14 cellular contexts compared by ENCODE assay signal in the genomic region with DNA sequence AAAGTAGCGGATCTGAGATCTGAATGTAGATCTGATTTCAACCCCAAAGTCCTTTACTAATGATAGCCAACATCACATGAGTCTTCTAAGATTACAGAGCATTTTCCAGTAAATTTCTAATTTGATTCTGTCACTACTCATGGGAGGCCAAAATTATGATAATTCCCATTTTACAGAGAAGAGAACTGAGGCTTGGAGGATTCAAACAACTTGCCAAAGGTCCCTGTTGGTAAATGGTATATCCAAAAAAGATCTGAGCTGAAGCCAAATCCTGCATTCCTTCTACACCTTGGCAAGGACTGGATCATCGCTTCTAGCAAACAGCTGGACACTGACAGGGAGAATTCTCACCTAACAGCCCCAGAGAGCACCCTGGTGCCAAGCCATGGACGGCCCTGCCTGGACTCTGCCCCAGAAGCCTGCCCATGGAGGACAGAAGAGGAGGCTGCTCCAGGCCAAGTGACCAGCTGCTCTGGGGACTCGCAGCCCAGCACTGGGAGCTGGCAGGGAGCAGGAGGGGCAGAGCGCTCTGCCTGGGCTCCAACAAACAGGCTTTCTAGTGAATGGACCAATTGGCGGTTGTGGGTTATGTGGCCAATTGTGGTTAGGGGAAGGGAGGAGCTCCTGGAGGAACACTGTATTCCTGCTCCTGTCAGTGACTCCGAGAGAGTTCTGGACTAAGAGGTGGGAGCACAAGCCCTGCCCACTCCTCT. TPM values are rescaled to one million over a fixed set of nuclear protein-coding genes. Genes with fewer than 3 reads are reported as not detected.
DNase-seq lines count a peak whose midpoint lies in the region; ATAC-seq and TF ChIP-seq lines count a peak whose summit lies in the region.
"Had no signal": no experiment of that assay in that cellular context is flagged by ENCODE, and none has a peak within 500 bp of the region (broad histone marks: within the 10 kb centered on the region; RNA-seq: fewer than 3 reads in every experiment).

No MANE protein-coding gene starts in this region.

- no peak overlapping the region for H3K18ac ChIP-seq in mesenchymal stem cell (ENCODE audit: low read depth in 1 of 2, low read length in 2 of 2)

- H4K8ac ChIP-seq in mesenchymal stem cell (ENCODE audit: low read length) = no peak overlapping the region

- in situ Hi-C loops in astrocyte of the spinal cord (cut with HindIII; ENCODE audit: low sequenced_read_pairs) = loop anchor here (25.0 kb wide), 1 partner anchor 117 kb away; no protein-coding TSS in a partner anchor

- no peak overlapping the region for H3K23ac ChIP-seq in mesenchymal stem cell (ENCODE audit: low read length in 2 of 2)

- peak overlapping the region; percentile 33 for H2BK15ac ChIP-seq in mesenchymal stem cell (ENCODE audit: low read depth, poor library complexity, severe bottlenecking)

- H3K36me3 Mint-ChIP-seq in activated T-cell treated with anti-CD3 and anti-CD28 coated beads, Interleukin-2, amount 50 U/mL, for 4 hours (ENCODE audit: insufficient read depth) = no peaks in the 10 kb centered on the region

- H3K4ac ChIP-seq in mesenchymal stem cell (ENCODE audit: low read depth in 1 of 2, low read length in 2 of 2) = peak overlapping the region in 1 of 2 experiments; percentile 35

- POLR2A ChIA-PET in HEK293T (lab: Yijun Ruan, JAX) = no interaction called here

- no peak overlapping the region for H3K4me3 Mint-ChIP-seq in activated T-cell treated with anti-CD3 and anti-CD28 coated beads, Interleukin-2, amount 50 U/mL, for 4 hours
- H3K4me3 Mint-ChIP-seq: neural crest cell had no signal

- H3K4me1 ChIP-seq in right cardiac atrium (ENCODE audit: control insufficient read depth, insufficient read depth, low read length) = peaks cover 9% of the 10 kb centered on the region
- H3K4me1 ChIP-seq in mesenchymal stem cell (ENCODE audit: control insufficient read depth, insufficient read depth, low read depth, low read length) = peaks cover 4% of the 10 kb centered on the region

- peak overlapping the region; percentile 40 to 55 for H2BK12ac ChIP-seq in mesenchymal stem cell (ENCODE audit: low read length in 2 of 2)

- CTCF ChIA-PET in HEK293T (lab: Yijun Ruan, JAX) = interaction anchor here (0.7 kb wide), 1 partner anchor 111 kb away, joined by 3 read pairs; no protein-coding TSS in a partner anchor

- no peak overlapping the region for H2AFZ ChIP-seq in mesenchymal stem cell (ENCODE audit: low read depth, low read length)

- H2AK5ac ChIP-seq in mesenchymal stem cell (ENCODE audit: low read length, severe bottlenecking) = peak overlapping the region; percentile 67

- no peak overlapping the region for H2BK5ac ChIP-seq in mesenchymal stem cell (ENCODE audit: low read depth, low read length, poor library complexity, severe bottlenecking)

- 78% methylated on average over 7 of the region's 7 CpGs for WGBS in right cardiac atrium
- WGBS in mesenchymal stem cell = 96% methylated on average over 7 of the region's 7 CpGs

- H3K9me3 ChIP-seq in right cardiac atrium (ENCODE audit: control insufficient read depth, low read length) = no peaks in the 10 kb centered on the region
- H3K9me3 ChIP-seq in mesenchymal stem cell (ENCODE audit: control insufficient read depth, low read length) = no peaks in the 10 kb centered on the region
- H3K9me3 ChIP-seq: left ventricle myocardium inferior had no signal

- H3K27me3 Mint-ChIP-seq in activated T-cell treated with anti-CD3 and anti-CD28 coated beads, Interleukin-2, amount 50 U/mL, for 4 hours (ENCODE audit: low read depth) = no peaks in the 10 kb centered on the region

- H3K4me1 Mint-ChIP-seq in activated T-cell treated with anti-CD3 and anti-CD28 coated beads, Interleukin-2, amount 50 U/mL, for 4 hours (ENCODE audit: low read depth) = peaks cover 37% of the 10 kb centered on the region

- H3K27ac ChIP-seq in right cardiac atrium (ENCODE audit: low read length) (no peak overlapping the region), mesenchymal stem cell (ENCODE audit: low read length, poor library complexity, severe bottlenecking) (no peak overlapping the region)
- H3K27ac ChIP-seq: left ventricle myocardium inferior had no signal

- TF ChIP-seq CTCF in astrocyte of the spinal cord (IDR thresholded peaks at IDR 0.05; ENCODE audit: low read depth, low read length) = no peak

- H3K36me3 ChIP-seq in mesenchymal stem cell (ENCODE audit: control insufficient read depth in 1 of 2, insufficient read depth in 2 of 2, low read depth in 1 of 2, low read length in 2 of 2) = no peaks in the 10 kb centered on the region
- H3K36me3 ChIP-seq: left ventricle myocardium inferior had no signal

- H3K4me2 ChIP-seq in mesenchymal stem cell (ENCODE audit: low read length, poor library complexity, severe bottlenecking) = no peak overlapping the region

- H3K27me3 ChIP-seq in right cardiac atrium (ENCODE audit: control insufficient read depth, insufficient read depth) (no peaks in the 10 kb centered on the region), mesenchymal stem cell (ENCODE audit: control insufficient read depth in 1 of 2, insufficient read depth in 1 of 2, low read length in 2 of 2) (no peaks in the 10 kb centered on the region)

- no peak overlapping the region for H3K9ac ChIP-seq in mesenchymal stem cell (ENCODE audit: low read length)

- DNase-seq in right cardiac atrium (peak in 2 of 3 donors; percentile 34 to 59), cardiac septum (ENCODE audit: low spot score) (no peak), astrocyte of the spinal cord (ENCODE audit: low read depth, low spot score) (peak; percentile 51), mesenchymal stem cell (no peak), COR-L47 (lab: John Stamatoyannopoulos, UW) (no peak), HEK293T (ENCODE audit: extremely low spot score) (no peak)
- no peak for DNase-seq in activated T-cell treated with anti-CD3 and anti-CD28 coated beads, Interleukin-2, amount 50 U/mL, for 4 hours
- DNase-seq: activated CD4-positive, alpha-beta T cell treated with anti-CD3 and anti-CD28 coated beads, Interleukin-2, amount 50 U/mL, for 4 hours; activated naive CD4-positive, alpha-beta T cell treated with Interleukin-2 at 50 U/mL for 16 hours; left ventricle myocardium inferior; NCI-H2029 treated with DMSO at 0.1 percent for 48 hours had no signal

- no peaks in the 10 kb centered on the region for H3K79me1 ChIP-seq in mesenchymal stem cell (replicated peaks; ENCODE audit: low read length, poor library complexity, severe bottlenecking)

- H3K4me3 ChIP-seq in right cardiac atrium (ENCODE audit: low read length) = no peak overlapping the region
- no peak overlapping the region for H3K4me3 ChIP-seq in astrocyte of the spinal cord (ENCODE audit: low read depth, low read length)
- no peak overlapping the region for H3K4me3 ChIP-seq in mesenchymal stem cell (ENCODE audit: insufficient read depth in 1 of 2, low read depth in 1 of 2, low read length in 2 of 2)
- H3K4me3 ChIP-seq: left ventricle myocardium inferior had no signal

- H2BK120ac ChIP-seq in mesenchymal stem cell (ENCODE audit: low read depth, low read length) = no peak overlapping the region

- ATAC-seq in right cardiac atrium = peak; percentile 29 to 56
- no peak for ATAC-seq in HG03457 (IDR thresholded peaks at IDR 0.05; ENCODE audit: unreplicated experiment)
- ATAC-seq in activated T-cell treated with anti-CD3 and anti-CD28 coated beads, Interleukin-2, amount 50 U/mL, for 4 hours = no peak
- ATAC-seq: HCT116 had no signal

- peak overlapping the region in 1 of 2 experiments; percentile 80 for H3K14ac ChIP-seq in mesenchymal stem cell (ENCODE audit: low read length in 2 of 2)

- no peaks in the 10 kb centered on the region for H3K9me3 Mint-ChIP-seq in activated T-cell treated with anti-CD3 and anti-CD28 coated beads, Interleukin-2, amount 50 U/mL, for 4 hours
- H3K9me3 Mint-ChIP-seq: neural crest cell had no signal

- H4K91ac ChIP-seq in mesenchymal stem cell (ENCODE audit: low read length) = no peak overlapping the region

- intact Hi-C loops in right cardiac atrium (cut with DNase I) (no loop called here), cardiac septum (cut with DNase I) (no loop called here)

TF ChIP-seq in HEK293T, 16 proteins besides CTCF, POLR2A, EP300 and RAD21:
- TF ChIP-seq FOXA1 (IDR thresholded peaks at IDR 0.05) = no peak
- TF ChIP-seq HDGF (IDR thresholded peaks at IDR 0.05; ENCODE audit: borderline replicate concordance) = no peak
- TF ChIP-seq BHLHE40 (IDR thresholded peaks at IDR 0.05; ENCODE audit: borderline replicate concordance) = no peak
- TF ChIP-seq, protein P1, sequence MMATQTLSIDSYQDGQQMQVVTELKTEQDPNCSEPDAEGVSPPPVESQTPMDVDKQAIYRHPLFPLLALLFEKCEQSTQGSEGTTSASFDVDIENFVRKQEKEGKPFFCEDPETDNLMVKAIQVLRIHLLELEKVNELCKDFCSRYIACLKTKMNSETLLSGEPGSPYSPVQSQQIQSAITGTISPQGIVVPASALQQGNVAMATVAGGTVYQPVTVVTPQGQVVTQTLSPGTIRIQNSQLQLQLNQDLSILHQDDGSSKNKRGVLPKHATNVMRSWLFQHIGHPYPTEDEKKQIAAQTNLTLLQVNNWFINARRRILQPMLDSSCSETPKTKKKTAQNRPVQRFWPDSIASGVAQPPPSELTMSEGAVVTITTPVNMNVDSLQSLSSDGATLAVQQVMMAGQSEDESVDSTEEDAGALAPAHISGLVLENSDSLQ (IDR thresholded peaks at IDR 0.05) = no peak
- no peak for TF ChIP-seq FOXM1 (IDR thresholded peaks at IDR 0.05; ENCODE audit: borderline replicate concordance)
- TF ChIP-seq ARNT (IDR thresholded peaks at IDR 0.05) = no peak
- no peak for TF ChIP-seq TARDBP (IDR thresholded peaks at IDR 0.05)
- no peak for TF ChIP-seq SUZ12 (IDR thresholded peaks at IDR 0.05)
- TF ChIP-seq CTBP1 (IDR thresholded peaks at IDR 0.05; ENCODE audit: borderline replicate concordance) = no peak
- TF ChIP-seq LEF1 (IDR thresholded peaks at IDR 0.05; ENCODE audit: borderline replicate concordance) = no peak
- no peak for TF ChIP-seq SP1 (IDR thresholded peaks at IDR 0.05)
- TF ChIP-seq ZNF384 (IDR thresholded peaks at IDR 0.05) = no peak
- no peak for TF ChIP-seq NFRKB (IDR thresholded peaks at IDR 0.05)
- no peak for TF ChIP-seq ELF4 (IDR thresholded peaks at IDR 0.05)
- TF ChIP-seq FOXK2 (IDR thresholded peaks at IDR 0.05) = no peak

RNA-seq across cellular contexts. Expression of a gene that starts 6.4 kb away (rescaled TPM):
- total RNA-seq in right cardiac atrium (10 to 100 TPM; 13.9 to 22.6 (median 19.4) TPM), cardiac septum (16.7 TPM)
- polyA plus RNA-seq in right cardiac atrium = 13.5 TPM
- polyA plus RNA-seq in mesenchymal stem cell (2013, experiment 1 of 2) = 111 TPM
- 109 TPM for polyA plus RNA-seq in mesenchymal stem cell (2013, experiment 2 of 2)
- 10 to 100 TPM; 76.2 to 81.9 (median 77.8) TPM for total RNA-seq in activated T-cell treated with anti-CD3 and anti-CD28 coated beads, Interleukin-2, amount 50 U/mL, for 4 hours

Comparison
In these comparisons a context has a peak if more than half of its experiments do, and no peak if none do; other contexts are left out.
1. DNase-seq: peak in right cardiac atrium (2 of 3) and astrocyte of the spinal cord (single experiment); none in cardiac septum (single experiment), mesenchymal stem cell (single experiment), COR-L47 (single experiment), HEK293T (single experiment) and activated T-cell treated with anti-CD3 and anti-CD28 coated beads, Interleukin-2, amount 50 U/mL, for 4 hours (single experiment).
2. ATAC-seq: peak in right cardiac atrium (2 of 2); none in HG03457 (single experiment) and activated T-cell treated with anti-CD3 and anti-CD28 coated beads, Interleukin-2, amount 50 U/mL, for 4 hours (0 of 2).